ENCODE assay signal across 8 cellular contexts in genomic region chr18:6543330-6543908, GRCh38.
DNase-seq lines count a peak whose midpoint lies in the region; ATAC-seq and TF ChIP-seq lines count a peak whose summit lies in the region.

No MANE protein-coding gene starts in this region.

- H3K36me3 ChIP-seq in adrenal gland (replicated peaks in 1 of 2): no peaks in the 10 kb centered on the region

- DNase-seq in GF-D8 (lab: John Stamatoyannopoulos, UW) (peak; percentile 24), NCI-H1092 (lab: John Stamatoyannopoulos, UW) (peak; percentile 14), adrenal gland (no peak), inferior parietal cortex (ENCODE audit: extremely low spot score) (peak; percentile 63), T-helper 1 cell (no peak)
- DNase-seq in stimulated activated CD4-positive, alpha-beta T cell treated with anti-CD3 and anti-CD28 coated beads, Interleukin-1b, Interleukin-23, amount 100 ng/mL, for 48 hours: no peak
- DNase-seq in stimulated activated CD4-positive, alpha-beta T cell treated with anti-CD3 and anti-CD28 coated beads, Interleukin-2, amount 100 ng/mL, for 48 hours: no peak

- no peak for ATAC-seq in HG03469 (IDR thresholded peaks at IDR 0.05; ENCODE audit: unreplicated experiment)

- 28 to 38% (median 34%) methylated on average over 8 of the region's 8 CpGs for WGBS in adrenal gland, 4 donors

- H3K27ac ChIP-seq in adrenal gland: no peak overlapping the region

- no peak overlapping the region for H3K4me3 ChIP-seq in adrenal gland

- intact Hi-C loops in adrenal gland (cut with DNase I): loop anchor here (5.0 kb wide), 1 partner anchor 344 kb away; no protein-coding TSS in a partner anchor

- peak; percentile 39 to 68 (median 58) for TF ChIP-seq CTCF in adrenal gland (IDR thresholded peaks at IDR 0.05)

- no peaks in the 10 kb centered on the region for H3K9me3 ChIP-seq in adrenal gland (replicated peaks in 1 of 3)

- H3K4me1 ChIP-seq in adrenal gland (replicated peaks in 1 of 2): peaks cover 0 to 10% of the 10 kb centered on the region in 2 donors

- no peak for TF ChIP-seq POLR2A in adrenal gland (IDR thresholded peaks at IDR 0.05)

- no peaks in the 10 kb centered on the region for H3K27me3 ChIP-seq in adrenal gland

Comparison
In these comparisons a context has a peak if more than half of its experiments do, and no peak if none do; other contexts are left out.
1. DNase-seq: peak in GF-D8 (single experiment), NCI-H1092 (single experiment) and inferior parietal cortex (single experiment); none in adrenal gland (0 of 7), stimulated activated CD4-positive, alpha-beta T cell treated with anti-CD3 and anti-CD28 coated beads, Interleukin-1b, Interleukin-23, amount 100 ng/mL, for 48 hours (single experiment), stimulated activated CD4-positive, alpha-beta T cell treated with anti-CD3 and anti-CD28 coated beads, Interleukin-2, amount 100 ng/mL, for 48 hours (0 of 2) and T-helper 1 cell (0 of 5).